ENCODE assay signal across 1 cellular context in the genomic region with DNA sequence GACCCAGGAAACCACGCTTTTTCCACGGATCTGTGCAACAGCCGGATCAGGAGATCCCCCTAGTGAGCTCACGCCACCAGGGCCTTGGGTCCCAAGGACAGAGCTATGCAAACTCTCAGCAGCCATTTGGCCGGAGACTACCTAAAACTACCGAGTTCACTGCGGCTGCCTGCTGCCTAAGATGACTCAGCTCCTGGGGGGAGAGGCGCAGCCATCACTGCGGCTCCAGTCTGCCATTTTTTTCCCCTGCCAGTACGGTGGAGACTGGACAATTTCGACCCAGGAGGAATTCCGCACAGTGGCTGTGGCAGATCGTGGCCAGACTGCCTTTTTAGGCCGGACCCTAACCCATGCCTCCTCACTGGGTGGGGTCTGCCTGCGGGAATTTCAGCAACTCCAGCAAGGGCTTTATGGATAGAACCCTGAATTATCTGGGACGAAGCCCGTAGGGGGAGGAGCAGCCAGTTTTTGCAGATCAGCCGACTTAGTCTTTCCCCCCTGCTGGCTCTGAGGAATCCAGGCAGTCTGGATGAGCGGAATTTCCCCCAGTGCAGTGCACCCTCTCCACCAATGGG.
TF ChIP-seq lines count a peak whose summit lies in the region.

No MANE protein-coding gene starts in this region.

TF ChIP-seq in GM23338, 12 proteins besides CTCF, POLR2A, EP300 and RAD21 (continued from another document):
- TF ChIP-seq EZH2phosphoT487 (IDR thresholded peaks at IDR 0.05; ENCODE audit: unreplicated experiment) (no peak), ZNF331 (CRISPR knock-in tag; IDR thresholded peaks at IDR 0.05; ENCODE audit: low read depth) (no peak), NANOG (IDR thresholded peaks at IDR 0.05; ENCODE audit: borderline replicate concordance) (no peak), POLR2AphosphoS5 (IDR thresholded peaks at IDR 0.05; ENCODE audit: low read depth) (no peak), STAT1 (IDR thresholded peaks at IDR 0.05; ENCODE audit: unreplicated experiment) (no peak), JUNB (IDR thresholded peaks at IDR 0.05; ENCODE audit: unreplicated experiment) (no peak), CREB1 (CRISPR knock-in tag; IDR thresholded peaks at IDR 0.05; ENCODE audit: low read depth) (no peak)
- TF ChIP-seq, protein P1, sequence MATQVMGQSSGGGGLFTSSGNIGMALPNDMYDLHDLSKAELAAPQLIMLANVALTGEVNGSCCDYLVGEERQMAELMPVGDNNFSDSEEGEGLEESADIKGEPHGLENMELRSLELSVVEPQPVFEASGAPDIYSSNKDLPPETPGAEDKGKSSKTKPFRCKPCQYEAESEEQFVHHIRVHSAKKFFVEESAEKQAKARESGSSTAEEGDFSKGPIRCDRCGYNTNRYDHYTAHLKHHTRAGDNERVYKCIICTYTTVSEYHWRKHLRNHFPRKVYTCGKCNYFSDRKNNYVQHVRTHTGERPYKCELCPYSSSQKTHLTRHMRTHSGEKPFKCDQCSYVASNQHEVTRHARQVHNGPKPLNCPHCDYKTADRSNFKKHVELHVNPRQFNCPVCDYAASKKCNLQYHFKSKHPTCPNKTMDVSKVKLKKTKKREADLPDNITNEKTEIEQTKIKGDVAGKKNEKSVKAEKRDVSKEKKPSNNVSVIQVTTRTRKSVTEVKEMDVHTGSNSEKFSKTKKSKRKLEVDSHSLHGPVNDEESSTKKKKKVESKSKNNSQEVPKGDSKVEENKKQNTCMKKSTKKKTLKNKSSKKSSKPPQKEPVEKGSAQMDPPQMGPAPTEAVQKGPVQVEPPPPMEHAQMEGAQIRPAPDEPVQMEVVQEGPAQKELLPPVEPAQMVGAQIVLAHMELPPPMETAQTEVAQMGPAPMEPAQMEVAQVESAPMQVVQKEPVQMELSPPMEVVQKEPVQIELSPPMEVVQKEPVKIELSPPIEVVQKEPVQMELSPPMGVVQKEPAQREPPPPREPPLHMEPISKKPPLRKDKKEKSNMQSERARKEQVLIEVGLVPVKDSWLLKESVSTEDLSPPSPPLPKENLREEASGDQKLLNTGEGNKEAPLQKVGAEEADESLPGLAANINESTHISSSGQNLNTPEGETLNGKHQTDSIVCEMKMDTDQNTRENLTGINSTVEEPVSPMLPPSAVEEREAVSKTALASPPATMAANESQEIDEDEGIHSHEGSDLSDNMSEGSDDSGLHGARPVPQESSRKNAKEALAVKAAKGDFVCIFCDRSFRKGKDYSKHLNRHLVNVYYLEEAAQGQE (IDR thresholded peaks at IDR 0.05; ENCODE audit: unreplicated experiment): no peak
- TF ChIP-seq, protein P2, sequence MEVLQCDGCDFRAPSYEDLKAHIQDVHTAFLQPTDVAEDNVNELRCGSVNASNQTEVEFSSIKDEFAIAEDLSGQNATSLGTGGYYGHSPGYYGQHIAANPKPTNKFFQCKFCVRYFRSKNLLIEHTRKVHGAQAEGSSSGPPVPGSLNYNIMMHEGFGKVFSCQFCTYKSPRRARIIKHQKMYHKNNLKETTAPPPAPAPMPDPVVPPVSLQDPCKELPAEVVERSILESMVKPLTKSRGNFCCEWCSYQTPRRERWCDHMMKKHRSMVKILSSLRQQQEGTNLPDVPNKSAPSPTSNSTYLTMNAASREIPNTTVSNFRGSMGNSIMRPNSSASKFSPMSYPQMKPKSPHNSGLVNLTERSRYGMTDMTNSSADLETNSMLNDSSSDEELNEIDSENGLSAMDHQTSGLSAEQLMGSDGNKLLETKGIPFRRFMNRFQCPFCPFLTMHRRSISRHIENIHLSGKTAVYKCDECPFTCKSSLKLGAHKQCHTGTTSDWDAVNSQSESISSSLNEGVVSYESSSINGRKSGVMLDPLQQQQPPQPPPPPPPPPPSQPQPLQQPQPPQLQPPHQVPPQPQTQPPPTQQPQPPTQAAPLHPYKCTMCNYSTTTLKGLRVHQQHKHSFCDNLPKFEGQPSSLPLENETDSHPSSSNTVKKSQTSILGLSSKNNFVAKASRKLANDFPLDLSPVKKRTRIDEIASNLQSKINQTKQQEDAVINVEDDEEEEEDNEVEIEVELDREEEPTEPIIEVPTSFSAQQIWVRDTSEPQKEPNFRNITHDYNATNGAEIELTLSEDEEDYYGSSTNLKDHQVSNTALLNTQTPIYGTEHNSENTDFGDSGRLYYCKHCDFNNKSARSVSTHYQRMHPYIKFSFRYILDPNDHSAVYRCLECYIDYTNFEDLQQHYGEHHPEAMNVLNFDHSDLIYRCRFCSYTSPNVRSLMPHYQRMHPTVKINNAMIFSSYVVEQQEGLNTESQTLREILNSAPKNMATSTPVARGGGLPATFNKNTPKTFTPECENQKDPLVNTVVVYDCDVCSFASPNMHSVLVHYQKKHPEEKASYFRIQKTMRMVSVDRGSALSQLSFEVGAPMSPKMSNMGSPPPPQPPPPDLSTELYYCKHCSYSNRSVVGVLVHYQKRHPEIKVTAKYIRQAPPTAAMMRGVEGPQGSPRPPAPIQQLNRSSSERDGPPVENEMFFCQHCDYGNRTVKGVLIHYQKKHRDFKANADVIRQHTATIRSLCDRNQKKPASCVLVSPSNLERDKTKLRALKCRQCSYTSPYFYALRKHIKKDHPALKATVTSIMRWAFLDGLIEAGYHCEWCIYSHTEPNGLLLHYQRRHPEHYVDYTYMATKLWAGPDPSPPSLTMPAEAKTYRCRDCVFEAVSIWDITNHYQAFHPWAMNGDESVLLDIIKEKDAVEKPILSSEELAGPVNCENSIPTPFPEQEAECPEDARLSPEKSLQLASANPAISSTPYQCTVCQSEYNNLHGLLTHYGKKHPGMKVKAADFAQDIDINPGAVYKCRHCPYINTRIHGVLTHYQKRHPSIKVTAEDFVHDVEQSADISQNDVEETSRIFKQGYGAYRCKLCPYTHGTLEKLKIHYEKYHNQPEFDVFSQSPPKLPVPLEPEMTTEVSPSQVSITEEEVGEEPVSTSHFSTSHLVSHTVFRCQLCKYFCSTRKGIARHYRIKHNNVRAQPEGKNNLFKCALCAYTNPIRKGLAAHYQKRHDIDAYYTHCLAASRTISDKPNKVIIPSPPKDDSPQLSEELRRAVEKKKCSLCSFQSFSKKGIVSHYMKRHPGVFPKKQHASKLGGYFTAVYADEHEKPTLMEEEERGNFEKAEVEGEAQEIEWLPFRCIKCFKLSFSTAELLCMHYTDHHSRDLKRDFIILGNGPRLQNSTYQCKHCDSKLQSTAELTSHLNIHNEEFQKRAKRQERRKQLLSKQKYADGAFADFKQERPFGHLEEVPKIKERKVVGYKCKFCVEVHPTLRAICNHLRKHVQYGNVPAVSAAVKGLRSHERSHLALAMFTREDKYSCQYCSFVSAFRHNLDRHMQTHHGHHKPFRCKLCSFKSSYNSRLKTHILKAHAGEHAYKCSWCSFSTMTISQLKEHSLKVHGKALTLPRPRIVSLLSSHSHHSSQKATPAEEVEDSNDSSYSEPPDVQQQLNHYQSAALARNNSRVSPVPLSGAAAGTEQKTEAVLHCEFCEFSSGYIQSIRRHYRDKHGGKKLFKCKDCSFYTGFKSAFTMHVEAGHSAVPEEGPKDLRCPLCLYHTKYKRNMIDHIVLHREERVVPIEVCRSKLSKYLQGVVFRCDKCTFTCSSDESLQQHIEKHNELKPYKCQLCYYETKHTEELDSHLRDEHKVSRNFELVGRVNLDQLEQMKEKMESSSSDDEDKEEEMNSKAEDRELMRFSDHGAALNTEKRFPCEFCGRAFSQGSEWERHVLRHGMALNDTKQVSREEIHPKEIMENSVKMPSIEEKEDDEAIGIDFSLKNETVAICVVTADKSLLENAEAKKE (CRISPR knock-in tag; IDR thresholded peaks at IDR 0.05): no peak
